In the genomic region with DNA sequence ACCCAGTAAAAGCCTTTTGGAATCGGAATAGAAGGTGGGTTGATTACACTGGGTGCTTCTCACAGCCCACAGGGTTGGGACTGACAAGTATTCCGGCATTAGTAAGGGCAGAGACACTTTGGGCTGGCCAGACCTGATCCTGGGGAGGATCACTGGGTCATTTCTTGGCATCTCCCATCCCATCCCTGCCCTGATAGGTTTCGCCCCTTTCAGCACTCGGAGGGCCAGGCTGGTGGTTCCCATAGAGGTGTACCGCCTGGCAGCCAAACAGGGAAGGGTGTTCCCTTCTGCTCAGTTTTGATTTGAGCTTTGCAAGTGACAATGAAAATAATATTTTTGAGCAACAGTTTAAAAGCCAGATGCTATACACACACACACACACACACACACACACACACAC, we compare ENCODE assay signal across 1 cellular context.
TF ChIP-seq lines count a peak whose summit lies in the region.

No MANE protein-coding gene starts in this region.

TF ChIP-seq in GM12878, 131 proteins besides CTCF, POLR2A, EP300 and RAD21:
- TF ChIP-seq, protein P1, sequence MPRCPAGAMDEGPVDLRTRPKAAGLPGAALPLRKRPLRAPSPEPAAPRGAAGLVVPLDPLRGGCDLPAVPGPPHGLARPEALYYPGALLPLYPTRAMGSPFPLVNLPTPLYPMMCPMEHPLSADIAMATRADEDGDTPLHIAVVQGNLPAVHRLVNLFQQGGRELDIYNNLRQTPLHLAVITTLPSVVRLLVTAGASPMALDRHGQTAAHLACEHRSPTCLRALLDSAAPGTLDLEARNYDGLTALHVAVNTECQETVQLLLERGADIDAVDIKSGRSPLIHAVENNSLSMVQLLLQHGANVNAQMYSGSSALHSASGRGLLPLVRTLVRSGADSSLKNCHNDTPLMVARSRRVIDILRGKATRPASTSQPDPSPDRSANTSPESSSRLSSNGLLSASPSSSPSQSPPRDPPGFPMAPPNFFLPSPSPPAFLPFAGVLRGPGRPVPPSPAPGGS (IDR thresholded peaks at IDR 0.05; ENCODE audit: borderline replicate concordance, insufficient read depth, low read depth, low read length, poor library complexity, severe bottlenecking): no peak
- TF ChIP-seq, protein P2, sequence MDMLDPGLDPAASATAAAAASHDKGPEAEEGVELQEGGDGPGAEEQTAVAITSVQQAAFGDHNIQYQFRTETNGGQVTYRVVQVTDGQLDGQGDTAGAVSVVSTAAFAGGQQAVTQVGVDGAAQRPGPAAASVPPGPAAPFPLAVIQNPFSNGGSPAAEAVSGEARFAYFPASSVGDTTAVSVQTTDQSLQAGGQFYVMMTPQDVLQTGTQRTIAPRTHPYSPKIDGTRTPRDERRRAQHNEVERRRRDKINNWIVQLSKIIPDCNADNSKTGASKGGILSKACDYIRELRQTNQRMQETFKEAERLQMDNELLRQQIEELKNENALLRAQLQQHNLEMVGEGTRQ (IDR thresholded peaks at IDR 0.05; ENCODE audit: borderline replicate concordance, low read depth, low read length): no peak
- TF ChIP-seq YY1 (IDR thresholded peaks at IDR 0.05; ENCODE audit: low read depth, low read length): 0 out of 2 replicates have a peak, but pooled peaks have one; percentile 11
